In genomic region chr5:6542421-6543345, GRCh38 we compare ENCODE assay signal across 16 cellular contexts.
"Had no signal": no experiment of that assay in that cellular context is flagged by ENCODE, and none has a peak within 500 bp of the region (broad histone marks: within the 10 kb centered on the region; RNA-seq: fewer than 3 reads in every experiment).

No MANE protein-coding gene starts in this region.

- H3K27ac Mint-ChIP-seq: activated CD4-positive, alpha-beta T cell treated with anti-CD3 and anti-CD28 coated beads, Interleukin-2, amount 10 ng/mL, durations not matched to agents 7 days and 5 days; activated naive CD8-positive, alpha-beta T cell treated with anti-CD3 and anti-CD28 coated beads, Interleukin-2, amount 50 U/mL, for 24 hours; activated T-helper 17 cell treated with anti-CD3 and anti-CD28 coated beads, Interleukin-2, amount 50 U/mL, for 72 hours; naive B cell; neural progenitor cell; stimulated activated naive B cell treated with anti-CD40 and anti-IgM and Interleukin-4, amounts not matched to agents 10 μg/mL and 1 μg/mL and 100 μg/mL, for 72 hours had no signal

- H3K9me3 ChIP-seq: gastroesophageal sphincter, heart right ventricle, ovary, thyroid gland had no signal

- H3K36me3 ChIP-seq: gastroesophageal sphincter, heart right ventricle, neural progenitor cell, ovary, thyroid gland had no signal

- H3K4me3 Mint-ChIP-seq: activated CD4-positive, alpha-beta T cell treated with anti-CD3 and anti-CD28 coated beads, Interleukin-2, amount 10 ng/mL, durations not matched to agents 7 days and 5 days; activated naive CD8-positive, alpha-beta T cell treated with anti-CD3 and anti-CD28 coated beads, Interleukin-2, amount 50 U/mL, for 24 hours; activated T-helper 17 cell treated with anti-CD3 and anti-CD28 coated beads, Interleukin-2, amount 50 U/mL, for 72 hours; naive B cell; neural progenitor cell; stimulated activated naive B cell treated with anti-CD40 and anti-IgM and Interleukin-4, amounts not matched to agents 10 μg/mL and 1 μg/mL and 100 μg/mL, for 72 hours had no signal

- H3K36me3 Mint-ChIP-seq: naive B cell; neural progenitor cell; stimulated activated naive B cell treated with anti-CD40 and anti-IgM and Interleukin-4, amounts not matched to agents 10 μg/mL and 1 μg/mL and 100 μg/mL, for 72 hours had no signal

- H3K9me3 Mint-ChIP-seq: activated CD4-positive, alpha-beta T cell treated with anti-CD3 and anti-CD28 coated beads, Interleukin-2, amount 10 ng/mL, durations not matched to agents 7 days and 5 days; activated naive CD8-positive, alpha-beta T cell treated with anti-CD3 and anti-CD28 coated beads, Interleukin-2, amount 50 U/mL, for 24 hours; activated T-helper 17 cell treated with anti-CD3 and anti-CD28 coated beads, Interleukin-2, amount 50 U/mL, for 72 hours; neural progenitor cell had no signal

- H3K4me3 ChIP-seq: gastroesophageal sphincter, heart right ventricle, neural progenitor cell, ovary, thyroid gland had no signal

- H3K27me3 ChIP-seq: gastroesophageal sphincter, heart right ventricle, neural progenitor cell, ovary, thyroid gland had no signal

- DNase-seq: activated CD4-positive, alpha-beta T cell treated with anti-CD3 and anti-CD28 coated beads, Interleukin-2, amount 10 ng/mL, durations not matched to agents 7 days and 5 days; activated naive CD4-positive, alpha-beta T cell treated with Interleukin-2 at 50 U/mL for 16 hours; activated naive CD8-positive, alpha-beta T cell treated with anti-CD3 and anti-CD28 coated beads, Interleukin-2, amount 50 U/mL, for 24 hours; aorta; erythroblast; heart right ventricle; left colon; midbrain; naive B cell; ovary; stimulated activated CD4-positive, alpha-beta T cell treated with anti-CD3 and anti-CD28 coated beads, Interleukin-12 subunit alpha, Interleukin-12 subunit beta, amount 100 ng/mL, for 4 hours; stimulated activated naive B cell treated with anti-CD40 and anti-IgM and Interleukin-4, amounts not matched to agents 10 μg/mL and 1 μg/mL and 100 μg/mL, for 72 hours; thyroid gland had no signal

- H3K4me1 Mint-ChIP-seq: activated CD4-positive, alpha-beta T cell treated with anti-CD3 and anti-CD28 coated beads, Interleukin-2, amount 10 ng/mL, durations not matched to agents 7 days and 5 days; activated naive CD8-positive, alpha-beta T cell treated with anti-CD3 and anti-CD28 coated beads, Interleukin-2, amount 50 U/mL, for 24 hours; naive B cell; stimulated activated naive B cell treated with anti-CD40 and anti-IgM and Interleukin-4, amounts not matched to agents 10 μg/mL and 1 μg/mL and 100 μg/mL, for 72 hours had no signal

- ATAC-seq: activated naive CD8-positive, alpha-beta T cell treated with anti-CD3 and anti-CD28 coated beads, Interleukin-2, amount 50 U/mL, for 24 hours; activated T-helper 17 cell treated with anti-CD3 and anti-CD28 coated beads, Interleukin-2, amount 50 U/mL, for 72 hours; gastroesophageal sphincter; heart right ventricle; left colon; stimulated activated naive B cell treated with anti-CD40 and anti-IgM and Interleukin-4, amounts not matched to agents 10 μg/mL and 1 μg/mL and 100 μg/mL, for 72 hours had no signal

- H3K27ac ChIP-seq: gastroesophageal sphincter, heart right ventricle, neural progenitor cell, ovary, thyroid gland had no signal
